ENCODE assay signal across 17 cellular contexts in genomic region chr1:161017756-161018630, GRCh38. TPM values are rescaled to one million over a fixed set of nuclear protein-coding genes. Genes with fewer than 3 reads are reported as not detected.
A peak's percentile ranks its signal among the peaks of the same experiment; 100 is the strongest.
DNase-seq lines count a peak whose midpoint lies in the region; TF ChIP-seq lines count a peak whose summit lies in the region.
"Had no signal": no experiment of that assay in that cellular context is flagged by ENCODE, and none has a peak within 500 bp of the region (broad histone marks: within the 10 kb centered on the region; RNA-seq: fewer than 3 reads in every experiment).

No MANE protein-coding gene starts in this region.

- H3K4me3 ChIP-seq in Caco-2 (ENCODE audit: low read depth, low read length) (no peak overlapping the region), Peyer's patch (peak overlapping the region in 2 of 4 donors; percentile 6 to 81), neutrophil (ENCODE audit: low read depth in 1 of 2, low read length in 1 of 2) (peak overlapping the region; percentile 90 to 91), MG63 (no peak overlapping the region)

- TF ChIP-seq POLR2A in Peyer's patch (IDR thresholded peaks at IDR 0.05), result no peak

- no peak for TF ChIP-seq CTCF in Caco-2 (IDR thresholded peaks at IDR 0.05; ENCODE audit: insufficient read depth in 1 of 2, low read depth in 1 of 2, low read length in 1 of 2, severe bottlenecking in 1 of 2, unreplicated experiment in 1 of 2)
- no peak for TF ChIP-seq CTCF in Peyer's patch (IDR thresholded peaks at IDR 0.05)
- TF ChIP-seq CTCF in neutrophil (IDR thresholded peaks at IDR 0.05), result no peak
- TF ChIP-seq CTCF in glutamatergic neuron (IDR thresholded peaks at IDR 0.05; ENCODE audit: partially characterized antibody, unreplicated experiment), result no peak

- H3K36me3 Mint-ChIP-seq in Caco-2 (ENCODE audit: insufficient read depth, unreplicated experiment), result peaks cover 57% of the 10 kb centered on the region
- no peaks in the 10 kb centered on the region for H3K36me3 Mint-ChIP-seq in glutamatergic neuron (ENCODE audit: unreplicated experiment)

- H3K4me1 ChIP-seq in Caco-2 (peaks cover 62% of the 10 kb centered on the region), Peyer's patch (peaks cover 4 to 49% (median 11%) of the 10 kb centered on the region in 4 donors), neutrophil (ENCODE audit: control insufficient read depth in 1 of 2, insufficient read depth in 1 of 2, low read depth in 1 of 2, low read length in 1 of 2) (peaks cover 77 to 83% of the 10 kb centered on the region in 2 experiments)

- H3K36me3 ChIP-seq in Caco-2 (ENCODE audit: control insufficient read depth, insufficient read depth, low read length), result no peaks in the 10 kb centered on the region; the same call in none of the 2 replicates
- no peaks in the 10 kb centered on the region for H3K36me3 ChIP-seq in Peyer's patch
- no peaks in the 10 kb centered on the region for H3K36me3 ChIP-seq in neutrophil
- H3K36me3 ChIP-seq in MG63, result no peaks in the 10 kb centered on the region

- H3K27ac ChIP-seq in Peyer's patch, result peak overlapping the region in 3 of 4 donors; percentile 23 to 62 (median 51)
- peak overlapping the region; percentile 96 for H3K27ac ChIP-seq in epithelial cell of prostate
- H3K27ac ChIP-seq in neutrophil, result peak overlapping the region; percentile 95

- H3K9me3 Mint-ChIP-seq in Caco-2 (ENCODE audit: unreplicated experiment) (no peaks in the 10 kb centered on the region), glutamatergic neuron (ENCODE audit: unreplicated experiment) (peaks cover 1% of the 10 kb centered on the region)
- H3K9me3 Mint-ChIP-seq: activated naive CD8-positive, alpha-beta T cell treated with anti-CD3 and anti-CD28 coated beads for 36 hours; HFFc6 had no signal

- peak overlapping the region; percentile 89 for H3K4me3 Mint-ChIP-seq in Caco-2 (ENCODE audit: unreplicated experiment)
- H3K4me3 Mint-ChIP-seq in glutamatergic neuron (ENCODE audit: unreplicated experiment), result no peak overlapping the region
- H3K4me3 Mint-ChIP-seq: activated naive CD8-positive, alpha-beta T cell treated with anti-CD3 and anti-CD28 coated beads for 36 hours; HFFc6 had no signal

- POLR2A ChIA-PET in Caco-2 (lab: Charles Lee), result interaction anchor here (0.7 kb wide), 1 partner anchor 21 kb away, joined by 3 read pairs; the partner anchor contains the start of gene TSTD1

- no peaks in the 10 kb centered on the region for H3K9me3 ChIP-seq in Caco-2
- no peaks in the 10 kb centered on the region for H3K9me3 ChIP-seq in Peyer's patch
- no peaks in the 10 kb centered on the region for H3K9me3 ChIP-seq in neutrophil
- H3K9me3 ChIP-seq in MG63, result no peaks in the 10 kb centered on the region
- H3K9me3 ChIP-seq: SK-N-SH had no signal

- no peak for DNase-seq in Caco-2
- no peak for DNase-seq in Peyer's patch
- no peak for DNase-seq in epithelial cell of prostate (ENCODE audit: low read depth, low spot score)
- no peak for DNase-seq in SKM-1 (lab: John Stamatoyannopoulos, UW; ENCODE audit: unreplicated experiment)
- no peak for DNase-seq in GF-D8 (lab: John Stamatoyannopoulos, UW)
- DNase-seq in MG63, result no peak
- no peak for DNase-seq in glutamatergic neuron
- DNase-seq: activated CD4-positive, alpha-beta T cell treated with anti-CD3 and anti-CD28 coated beads, Interleukin-2, amount 50 U/mL, for 1 hour; activated naive CD8-positive, alpha-beta T cell treated with anti-CD3 and anti-CD28 coated beads for 36 hours; C1 segment of cervical spinal cord; HFFc6; NCI-H1092; NCI-H526 treated with DMSO at 0.1 percent for 48 hours; SK-N-SH; stimulated activated CD4-positive, alpha-beta T cell treated with anti-CD3 and anti-CD28 coated beads, Interleukin-1b, Interleukin-23, amount 100 ng/mL, for 48 hours had no signal

- H3K27ac Mint-ChIP-seq in Caco-2 (ENCODE audit: unreplicated experiment) (peak overlapping the region; percentile 80), glutamatergic neuron (ENCODE audit: unreplicated experiment) (no peak overlapping the region)
- H3K27ac Mint-ChIP-seq: activated naive CD8-positive, alpha-beta T cell treated with anti-CD3 and anti-CD28 coated beads for 36 hours; HFFc6 had no signal

- H3K4me1 Mint-ChIP-seq in Caco-2 (ENCODE audit: low read depth, unreplicated experiment), result peaks cover 55% of the 10 kb centered on the region
- peaks cover 13% of the 10 kb centered on the region for H3K4me1 Mint-ChIP-seq in glutamatergic neuron (ENCODE audit: low read depth, unreplicated experiment)

- H3K27me3 Mint-ChIP-seq in Caco-2 (ENCODE audit: insufficient read depth, unreplicated experiment) (no peaks in the 10 kb centered on the region), glutamatergic neuron (ENCODE audit: unreplicated experiment) (peaks cover 2% of the 10 kb centered on the region)
- H3K27me3 Mint-ChIP-seq: activated naive CD8-positive, alpha-beta T cell treated with anti-CD3 and anti-CD28 coated beads for 36 hours had no signal

- intact Hi-C loops in Caco-2 (cut with micrococcal nuclease; ENCODE audit: unreplicated experiment), result no loop called here

- BruUV-seq in Caco-2 (replicated peaks; lab: Mats Ljungman, UMichigan), result no TSS peak

- CTCF ChIA-PET in Caco-2 (lab: Charles Lee), result interaction anchor here (0.6 kb wide), 1 partner anchor 21 kb away, joined by 3 read pairs; no protein-coding TSS in a partner anchor

- no peaks in the 10 kb centered on the region for H3K27me3 ChIP-seq in Caco-2 (replicated peaks; ENCODE audit: control insufficient read depth, insufficient read depth, low read length)
- no peaks in the 10 kb centered on the region for H3K27me3 ChIP-seq in Peyer's patch
- no peaks in the 10 kb centered on the region for H3K27me3 ChIP-seq in neutrophil
- peaks cover 14% of the 10 kb centered on the region for H3K27me3 ChIP-seq in MG63

RNA-seq across cellular contexts. Expression of gene F11R, which starts 3.0 kb away (rescaled TPM):
- total RNA-seq in Caco-2 (2022) (182 and 196 TPM in 2 replicates), Peyer's patch (100 to 1,000 TPM in 3 of 4 donors, 10 to 100 TPM in 1; 28.9 to 138 (median 110) TPM), glutamatergic neuron (ENCODE audit: unreplicated experiment) (7.7 TPM)
- total RNA-seq in MG63 (2014; rRNA removed; shearing (Covaris generic); ENCODE audit: low replicate concordance), result 0.22 and 1.7 TPM in 2 replicates

RNA-seq across cellular contexts. Expression of gene TSTD1, which starts 20.8 kb away (rescaled TPM):
- 24.8 and 26.8 TPM in 2 replicates for total RNA-seq in Caco-2 (2022)
- total RNA-seq in Peyer's patch, result 100 to 1,000 TPM in 1 of 4 donors, 10 to 100 TPM in 3; 33.0 to 152 (median 78.8) TPM
- not detected in 2 replicates for total RNA-seq in MG63 (2014; rRNA removed; shearing (Covaris generic); ENCODE audit: low replicate concordance)
- total RNA-seq in glutamatergic neuron (ENCODE audit: unreplicated experiment), result 24.2 TPM
- total RNA-seq: HFFc6 had no signal

RNA-seq across cellular contexts. Expression of gene USF1, which starts 27.8 kb away (rescaled TPM):
- 49.7 and 52.7 TPM in 2 replicates for total RNA-seq in Caco-2 (2022)
- total RNA-seq in Peyer's patch, result 100 to 1,000 TPM in 1 of 4 donors, 10 to 100 TPM in 3; 72.0 to 119 (median 98.2) TPM
- 102 and 103 TPM in 2 replicates for total RNA-seq in MG63 (2014; rRNA removed; shearing (Covaris generic); ENCODE audit: low replicate concordance)
- 158 TPM for total RNA-seq in glutamatergic neuron (ENCODE audit: unreplicated experiment)

RNA-seq across cellular contexts. Expression of gene ARHGAP30, which starts 51.7 kb away (rescaled TPM):
- total RNA-seq in Caco-2 (2022), result not detected in 2 replicates
- 10 to 100 TPM in 1 of 4 donors, 1 to 10 TPM in 3; 5.1 to 31.4 (median 6.7) TPM for total RNA-seq in Peyer's patch
- total RNA-seq in MG63 (2014; rRNA removed; shearing (Covaris generic); ENCODE audit: low replicate concordance), result not detected in 2 replicates
- not detected for total RNA-seq in glutamatergic neuron (ENCODE audit: unreplicated experiment)
- total RNA-seq: dermis microvascular lymphatic vessel endothelial cell, HFFc6 had no signal

Comparison
In these comparisons a context has a peak if more than half of its experiments do, and no peak if none do; other contexts are left out.
1. H3K4me3 ChIP-seq: peak in neutrophil (2 of 2); none in Caco-2 (single experiment) and MG63 (single experiment).
2. RNA of gene TSTD1, which starts 20.8 kb away (total RNA-seq): 33.0 to 152 TPM in Peyer's patch, 24.8 to 26.8 TPM in Caco-2 and 24.2 TPM in glutamatergic neuron (single experiment); not detected in MG63; every median in the first group is over 10 times any median in the second.
3. Peak in every context shown above with its lines, with median percentiles within 50 percentile points of each other: H3K27ac ChIP-seq.